19 cellular contexts compared by ENCODE assay signal in genomic region chr2:96274355-96275056, GRCh38. TPM values are rescaled to one million over a fixed set of nuclear protein-coding genes. Genes with fewer than 3 reads are reported as not detected.
DNase-seq lines count a peak whose midpoint lies in the region; ATAC-seq and TF ChIP-seq lines count a peak whose summit lies in the region.
"Had no signal": no experiment of that assay in that cellular context is flagged by ENCODE, and none has a peak within 500 bp of the region (broad histone marks: within the 10 kb centered on the region; RNA-seq: fewer than 3 reads in every experiment).

No MANE protein-coding gene starts in this region.

- H3K27ac Mint-ChIP-seq in activated CD4-positive, alpha-beta memory T cell treated with anti-CD3 and anti-CD28 coated beads for 36 hours = peak overlapping the region; percentile 47
- H3K27ac Mint-ChIP-seq in immature natural killer cell = peak overlapping the region in 4 of 6 donors; percentile 6 to 53 (median 38)
- peak overlapping the region; percentile 42 for H3K27ac Mint-ChIP-seq in stimulated activated naive B cell treated with anti-CD40 and anti-IgM and Interleukin-4, amounts not matched to agents 10 μg/mL and 1 μg/mL and 100 μg/mL, for 72 hours

- H3K4me1 Mint-ChIP-seq in activated CD4-positive, alpha-beta memory T cell treated with anti-CD3 and anti-CD28 coated beads for 36 hours (ENCODE audit: low read depth) = no peaks in the 10 kb centered on the region
- peaks cover 2 to 6% of the 10 kb centered on the region in 2 donors for H3K4me1 Mint-ChIP-seq in immature natural killer cell
- peaks cover 1 to 5% of the 10 kb centered on the region in 2 donors for H3K4me1 Mint-ChIP-seq in stimulated activated naive B cell treated with anti-CD40 and anti-IgM and Interleukin-4, amounts not matched to agents 10 μg/mL and 1 μg/mL and 100 μg/mL, for 72 hours
- H3K4me1 Mint-ChIP-seq: naive B cell had no signal

- no peak overlapping the region for H3K4me3 Mint-ChIP-seq in activated CD4-positive, alpha-beta memory T cell treated with anti-CD3 and anti-CD28 coated beads for 36 hours
- no peak overlapping the region for H3K4me3 Mint-ChIP-seq in immature natural killer cell
- no peak overlapping the region for H3K4me3 Mint-ChIP-seq in stimulated activated naive B cell treated with anti-CD40 and anti-IgM and Interleukin-4, amounts not matched to agents 10 μg/mL and 1 μg/mL and 100 μg/mL, for 72 hours
- H3K4me3 Mint-ChIP-seq: effector memory CD8-positive, alpha-beta T cell; naive B cell had no signal

- H3K4me3 ChIP-seq in cardiac muscle cell = no peak overlapping the region
- H3K4me3 ChIP-seq: left ventricle myocardium inferior, SJSA1 had no signal

- H3K4me1 ChIP-seq in cardiac muscle cell (ENCODE audit: low read depth) = no peaks in the 10 kb centered on the region
- H3K4me1 ChIP-seq: BE2C, left ventricle myocardium inferior, SJSA1 had no signal

- ATAC-seq in stimulated activated naive B cell treated with anti-CD40 and anti-IgM and Interleukin-4, amounts not matched to agents 10 μg/mL and 1 μg/mL and 100 μg/mL, for 72 hours (replicated peaks) = peak in 1 of 2 donors; percentile 25
- ATAC-seq in GM21360 (IDR thresholded peaks at IDR 0.05; ENCODE audit: unreplicated experiment) (no peak), HG03108 (IDR thresholded peaks at IDR 0.05; ENCODE audit: unreplicated experiment) (no peak)
- ATAC-seq: effector memory CD8-positive, alpha-beta T cell had no signal

- H3K27me3 Mint-ChIP-seq in activated CD4-positive, alpha-beta memory T cell treated with anti-CD3 and anti-CD28 coated beads for 36 hours = no peaks in the 10 kb centered on the region
- H3K27me3 Mint-ChIP-seq in immature natural killer cell (ENCODE audit: low read depth in 3 of 3) = peaks cover 0 to 4% (median 3%) of the 10 kb centered on the region in 3 donors
- no peaks in the 10 kb centered on the region for H3K27me3 Mint-ChIP-seq in stimulated activated naive B cell treated with anti-CD40 and anti-IgM and Interleukin-4, amounts not matched to agents 10 μg/mL and 1 μg/mL and 100 μg/mL, for 72 hours
- H3K27me3 Mint-ChIP-seq: effector memory CD8-positive, alpha-beta T cell; naive B cell had no signal

- no peak for DNase-seq in cardiac muscle cell (ENCODE audit: low read depth in 1 of 2, low spot score in 1 of 2)
- no peak for DNase-seq in cardiac septum (ENCODE audit: low spot score)
- DNase-seq in activated CD4-positive, alpha-beta memory T cell treated with anti-CD3 and anti-CD28 coated beads for 36 hours = no peak
- DNase-seq in immature natural killer cell = no peak
- DNase-seq in stimulated activated naive B cell treated with anti-CD40 and anti-IgM and Interleukin-4, amounts not matched to agents 10 μg/mL and 1 μg/mL and 100 μg/mL, for 72 hours = no peak
- DNase-seq in NCI-H2196 treated with DMSO at 0.1 percent for 48 hours (lab: John Stamatoyannopoulos, UW; ENCODE audit: unreplicated experiment) = no peak
- DNase-seq: activated naive CD4-positive, alpha-beta T cell; BE2C; brain microvascular endothelial cell; DMS79; effector memory CD8-positive, alpha-beta T cell; GOT3; left ventricle myocardium inferior; naive B cell; substantia nigra had no signal

- peak overlapping the region; percentile 70 for H3K27ac ChIP-seq in cardiac muscle cell
- H3K27ac ChIP-seq: brain microvascular endothelial cell, left ventricle myocardium inferior, SJSA1 had no signal

- CTCF ChIA-PET in activated CD4-positive, alpha-beta memory T cell treated with anti-CD3 and anti-CD28 coated beads for 36 hours (lab: Charles Lee) = no interaction called here

- H3K36me3 ChIP-seq in cardiac muscle cell = peaks cover 64% of the 10 kb centered on the region

- H3K36me3 Mint-ChIP-seq in activated CD4-positive, alpha-beta memory T cell treated with anti-CD3 and anti-CD28 coated beads for 36 hours = peaks cover 54% of the 10 kb centered on the region
- peaks cover 14 to 67% (median 29%) of the 10 kb centered on the region in 3 donors for H3K36me3 Mint-ChIP-seq in immature natural killer cell
- H3K36me3 Mint-ChIP-seq in stimulated activated naive B cell treated with anti-CD40 and anti-IgM and Interleukin-4, amounts not matched to agents 10 μg/mL and 1 μg/mL and 100 μg/mL, for 72 hours = peaks cover 37 to 66% of the 10 kb centered on the region in 2 donors

- POLR2A ChIA-PET in activated CD4-positive, alpha-beta memory T cell treated with anti-CD3 and anti-CD28 coated beads for 36 hours (lab: Charles Lee) = no interaction called here

- H3K9me3 Mint-ChIP-seq in activated CD4-positive, alpha-beta memory T cell treated with anti-CD3 and anti-CD28 coated beads for 36 hours = no peaks in the 10 kb centered on the region
- no peaks in the 10 kb centered on the region for H3K9me3 Mint-ChIP-seq in immature natural killer cell
- no peaks in the 10 kb centered on the region for H3K9me3 Mint-ChIP-seq in stimulated activated naive B cell treated with anti-CD40 and anti-IgM and Interleukin-4, amounts not matched to agents 10 μg/mL and 1 μg/mL and 100 μg/mL, for 72 hours
- H3K9me3 Mint-ChIP-seq: effector memory CD8-positive, alpha-beta T cell; naive B cell had no signal

- no peaks in the 10 kb centered on the region for H3K27me3 ChIP-seq in cardiac muscle cell
- H3K27me3 ChIP-seq: BE2C, brain microvascular endothelial cell, SJSA1 had no signal

- intact Hi-C loops in cardiac septum (cut with DNase I) = no loop called here
- intact Hi-C loops in activated CD4-positive, alpha-beta memory T cell treated with anti-CD3 and anti-CD28 coated beads for 36 hours (cut with micrococcal nuclease) = no loop called here

- H3K9me3 ChIP-seq in cardiac muscle cell (ENCODE audit: low read depth) = no peaks in the 10 kb centered on the region
- H3K9me3 ChIP-seq: BE2C, left ventricle myocardium inferior, SJSA1 had no signal

- TF ChIP-seq CTCF in cardiac muscle cell (IDR thresholded peaks at IDR 0.05; ENCODE audit: low read depth, low read length) = no peak

RNA-seq across cellular contexts. Expression of gene CIAO1, which starts 8.5 kb away (rescaled TPM):
- 97.3 and 117 TPM in 2 replicates for total RNA-seq in cardiac muscle cell
- 88.6 and 92.4 TPM in 2 replicates for polyA plus RNA-seq in cardiac muscle cell
- 56.1 TPM for total RNA-seq in cardiac septum
- 10 to 100 TPM; 86.6 to 87.1 TPM for total RNA-seq in activated CD4-positive, alpha-beta memory T cell treated with anti-CD3 and anti-CD28 coated beads for 36 hours
- polyA plus RNA-seq in immature natural killer cell = 100 to 1,000 TPM in 2 of 3 donors, 10 to 100 TPM in 1; 92.2 to 142 (median 134) TPM

RNA-seq across cellular contexts. Expression of gene TMEM127, which starts 8.7 kb away (rescaled TPM):
- total RNA-seq in cardiac muscle cell = 55.8 and 59.1 TPM in 2 replicates
- polyA plus RNA-seq in cardiac muscle cell = 71.0 and 84.2 TPM in 2 replicates
- total RNA-seq in cardiac septum = 92.7 TPM
- total RNA-seq in activated CD4-positive, alpha-beta memory T cell treated with anti-CD3 and anti-CD28 coated beads for 36 hours = 10 to 100 TPM; 19.3 to 22.2 TPM
- 10 to 100 TPM; 24.6 to 57.7 (median 31.3) TPM for polyA plus RNA-seq in immature natural killer cell

RNA-seq across cellular contexts. Expression of gene SNRNP200, which starts 30.8 kb away (rescaled TPM):
- total RNA-seq in cardiac muscle cell = 58.6 and 85.3 TPM in 2 replicates
- 96.4 and 97.1 TPM in 2 replicates for polyA plus RNA-seq in cardiac muscle cell
- total RNA-seq in cardiac septum = 62.2 TPM
- 100 to 1,000 TPM; 165 to 175 TPM for total RNA-seq in activated CD4-positive, alpha-beta memory T cell treated with anti-CD3 and anti-CD28 coated beads for 36 hours
- 100 to 1,000 TPM in 1 of 3 donors, 10 to 100 TPM in 2; 42.3 to 105 (median 46.6) TPM for polyA plus RNA-seq in immature natural killer cell

RNA-seq across cellular contexts. Expression of gene ITPRIPL1, which starts 50.6 kb away (rescaled TPM):
- 1.1 and 1.3 TPM in 2 replicates for total RNA-seq in cardiac muscle cell
- 1.3 and 1.5 TPM in 2 replicates for polyA plus RNA-seq in cardiac muscle cell
- total RNA-seq in cardiac septum = 0.83 TPM
- total RNA-seq in activated CD4-positive, alpha-beta memory T cell treated with anti-CD3 and anti-CD28 coated beads for 36 hours = 10 to 100 TPM; 30.2 TPM
- 10 to 100 TPM; 17.2 to 39.1 (median 33.0) TPM for polyA plus RNA-seq in immature natural killer cell
- total RNA-seq: NCI-H460 had no signal
